ENCODE assay signal across 8 cellular contexts in the genomic region with DNA sequence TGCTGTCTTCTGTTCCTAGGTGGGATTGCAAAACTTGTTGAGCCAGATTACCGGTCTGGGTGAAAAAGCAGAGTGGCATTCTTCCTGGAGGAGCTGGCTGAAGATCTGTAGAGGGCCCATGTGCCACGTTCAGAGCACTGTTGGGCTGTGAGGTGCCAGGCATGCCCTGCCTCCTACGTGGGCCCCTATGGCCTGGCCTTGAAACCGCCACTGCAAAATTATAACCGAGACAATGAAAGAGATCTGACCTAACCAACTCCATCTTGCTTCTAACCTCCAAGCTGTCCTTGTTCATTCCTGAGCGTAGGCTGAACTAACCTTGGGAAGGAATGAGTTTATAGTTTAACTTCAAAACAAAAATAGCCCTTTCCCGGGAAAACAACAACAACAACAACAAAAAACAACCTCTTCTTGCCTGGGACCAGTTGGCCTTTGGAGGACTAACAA. TPM values are rescaled to one million over a fixed set of nuclear protein-coding genes. Genes with fewer than 3 reads are reported as not detected.
DNase-seq lines count a peak whose midpoint lies in the region; ATAC-seq, FAIRE-seq and TF ChIP-seq lines count a peak whose summit lies in the region.

No MANE protein-coding gene starts in this region.

- DNase-seq in T-helper 17 cell (no peak), fibroblast of the aortic adventitia (ENCODE audit: low read depth) (no peak), skeletal muscle cell (ENCODE audit: low read depth) (no peak), frontal cortex (ENCODE audit: low spot score in 2 of 2) (no peak)
- no peak for DNase-seq in stimulated activated CD4-positive, alpha-beta T cell treated with anti-CD3 and anti-CD28 coated beads, Interleukin-12 subunit alpha, Interleukin-12 subunit beta, amount 100 ng/mL, for 4 hours

- ATAC-seq in T-helper 17 cell = no peak
- ATAC-seq in HG03439 (IDR thresholded peaks at IDR 0.05; ENCODE audit: unreplicated experiment) = no peak
- no peak for ATAC-seq in GM18498 (IDR thresholded peaks at IDR 0.05; ENCODE audit: unreplicated experiment)

- peak overlapping the region; percentile 93 for H3K4me3 Mint-ChIP-seq in T-helper 17 cell

- H3K27ac Mint-ChIP-seq in T-helper 17 cell = peak overlapping the region; percentile 100

- no peaks in the 10 kb centered on the region for H3K9me3 ChIP-seq in T-helper 17 cell (ENCODE audit: control insufficient read depth, low read length, poor library complexity, severe bottlenecking)

- H3K36me3 Mint-ChIP-seq in T-helper 17 cell (ENCODE audit: low read depth) = peaks cover 5% of the 10 kb centered on the region

- no peak for TF ChIP-seq CTCF in GM12875 (IDR thresholded peaks at IDR 0.05; ENCODE audit: borderline replicate concordance, insufficient read depth, low read depth, low read length)
- TF ChIP-seq CTCF in fibroblast of the aortic adventitia (IDR thresholded peaks at IDR 0.05; ENCODE audit: insufficient read depth, low read length) = no peak

- peaks cover 48% of the 10 kb centered on the region for H3K4me1 Mint-ChIP-seq in T-helper 17 cell

- H3K4me3 ChIP-seq in GM12875 (ENCODE audit: low read depth, low read length) (peak overlapping the region; percentile 84), fibroblast of the aortic adventitia (ENCODE audit: low read depth, low read length) (peak overlapping the region; percentile 90), skeletal muscle cell (ENCODE audit: low read depth, low read length) (peak overlapping the region; percentile 78)

- no peak for FAIRE-seq in frontal cortex (lab: Jason Lieb, UNC)

- no peaks in the 10 kb centered on the region for H3K27me3 Mint-ChIP-seq in T-helper 17 cell

RNA-seq across cellular contexts. Expression of gene ACAD9, which starts 1.4 kb away (rescaled TPM):
- 10 to 100 TPM; 37.0 to 62.4 TPM for total RNA-seq in T-helper 17 cell
- total RNA-seq in fibroblast of the aortic adventitia (ENCODE audit: low replicate concordance) = 40.9 and 46.0 TPM in 2 replicates
- total RNA-seq in frontal cortex = 27.7 TPM
